Comparison of ENCODE assay signal across 13 cellular contexts in the genomic region with DNA sequence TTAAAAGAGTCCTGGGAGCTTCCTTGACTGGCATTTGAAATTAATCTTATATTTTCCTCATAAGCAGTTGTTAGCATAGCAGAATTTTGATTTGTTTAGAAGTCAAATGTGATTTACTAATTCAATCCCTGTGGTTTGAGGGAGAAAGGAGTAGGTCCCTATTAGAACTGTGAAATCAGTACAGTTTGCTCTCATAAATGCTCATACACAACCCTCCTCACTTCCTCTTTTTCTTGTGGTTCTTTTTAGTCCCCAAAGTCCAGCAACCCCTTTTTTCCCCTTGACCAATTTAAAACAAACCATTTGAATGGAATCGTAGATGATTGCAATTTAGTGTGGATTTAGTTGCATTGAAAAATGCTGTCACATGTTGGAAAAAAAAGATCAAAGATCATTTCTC. TPM values are rescaled to one million over a fixed set of nuclear protein-coding genes. Genes with fewer than 3 reads are reported as not detected.
DNase-seq lines count a peak whose midpoint lies in the region; ATAC-seq and TF ChIP-seq lines count a peak whose summit lies in the region.
"Had no signal": no experiment of that assay in that cellular context is flagged by ENCODE, and none has a peak within 500 bp of the region (broad histone marks: within the 10 kb centered on the region; RNA-seq: fewer than 3 reads in every experiment).

No MANE protein-coding gene starts in this region.

- POLR2A ChIA-PET in RWPE1 (lab: Yijun Ruan, JAX; ENCODE audit: low non-redundant PET): no interaction called here
- POLR2A ChIA-PET in MCF 10A (lab: Yijun Ruan, JAX): no interaction called here

- peak; percentile 91 for ATAC-seq in GM18868 (IDR thresholded peaks at IDR 0.05; ENCODE audit: unreplicated experiment)
- ATAC-seq in GM21529 (IDR thresholded peaks at IDR 0.05; ENCODE audit: unreplicated experiment): peak; percentile 73
- ATAC-seq in HG03103 (IDR thresholded peaks at IDR 0.05; ENCODE audit: low read depth, unreplicated experiment): peak; percentile 56

- H3K4me1 Mint-ChIP-seq in activated T-helper 2 cell treated with anti-CD3 and anti-CD28 coated beads, Interferon-gamma antibody, Interleukin-2, Interleukin-4, amounts not matched to agents 10 μg/mL and 5 μg/mL and 100 μg/mL, durations not matched to agents 14 hours and 24 hours and 36 hours (ENCODE audit: low read depth): peaks cover 30% of the 10 kb centered on the region
- no peaks in the 10 kb centered on the region for H3K4me1 Mint-ChIP-seq in MCF 10A (ENCODE audit: insufficient read depth, unreplicated experiment)
- H3K4me1 Mint-ChIP-seq: brain had no signal

- peaks cover 94% of the 10 kb centered on the region for H3K36me3 Mint-ChIP-seq in activated T-helper 2 cell treated with anti-CD3 and anti-CD28 coated beads, Interferon-gamma antibody, Interleukin-2, Interleukin-4, amounts not matched to agents 10 μg/mL and 5 μg/mL and 100 μg/mL, durations not matched to agents 14 hours and 24 hours and 36 hours (ENCODE audit: low read depth)
- peaks cover 29% of the 10 kb centered on the region for H3K36me3 Mint-ChIP-seq in MCF 10A (ENCODE audit: insufficient read depth, unreplicated experiment)

- BruUV-seq in MCF 10A (replicated peaks; lab: Mats Ljungman, UMichigan): no TSS peak

- CTCF ChIA-PET in RWPE1 (lab: Yijun Ruan, JAX): no interaction called here
- CTCF ChIA-PET in MCF 10A (lab: Yijun Ruan, JAX): no interaction called here

- H3K27me3 Mint-ChIP-seq in activated T-helper 2 cell treated with anti-CD3 and anti-CD28 coated beads, Interferon-gamma antibody, Interleukin-2, Interleukin-4, amounts not matched to agents 10 μg/mL and 5 μg/mL and 100 μg/mL, durations not matched to agents 14 hours and 24 hours and 36 hours (ENCODE audit: low read depth): no peaks in the 10 kb centered on the region
- H3K27me3 Mint-ChIP-seq in MCF 10A (ENCODE audit: insufficient read depth, unreplicated experiment): no peaks in the 10 kb centered on the region
- H3K27me3 Mint-ChIP-seq: stimulated activated naive CD8-positive, alpha-beta T cell treated with anti-CD3 and anti-CD28 coated beads, Interleukin-15, Interleukin-2, amounts not matched to agents 100 ng/mL and 50 ng/mL, for 24 hours had no signal

- no peak for TF ChIP-seq CTCF in RWPE1 (conservative IDR thresholded peaks at IDR 0.05; ENCODE audit: low read depth)
- TF ChIP-seq CTCF in MCF 10A (IDR thresholded peaks at IDR 0.05; ENCODE audit: unreplicated experiment): no peak

- no peak overlapping the region for H3K4me3 Mint-ChIP-seq in activated T-helper 2 cell treated with anti-CD3 and anti-CD28 coated beads, Interferon-gamma antibody, Interleukin-2, Interleukin-4, amounts not matched to agents 10 μg/mL and 5 μg/mL and 100 μg/mL, durations not matched to agents 14 hours and 24 hours and 36 hours (ENCODE audit: low read depth)
- H3K4me3 Mint-ChIP-seq in MCF 10A (ENCODE audit: unreplicated experiment): no peak overlapping the region
- H3K4me3 Mint-ChIP-seq: brain; stimulated activated naive CD8-positive, alpha-beta T cell treated with anti-CD3 and anti-CD28 coated beads, Interleukin-15, Interleukin-2, amounts not matched to agents 100 ng/mL and 50 ng/mL, for 24 hours had no signal

- H3K27ac ChIP-seq in RWPE1: no peak overlapping the region

- no peak overlapping the region for H3K27ac Mint-ChIP-seq in activated T-helper 2 cell treated with anti-CD3 and anti-CD28 coated beads, Interferon-gamma antibody, Interleukin-2, Interleukin-4, amounts not matched to agents 10 μg/mL and 5 μg/mL and 100 μg/mL, durations not matched to agents 14 hours and 24 hours and 36 hours
- no peak overlapping the region for H3K27ac Mint-ChIP-seq in MCF 10A (ENCODE audit: low read depth, unreplicated experiment)
- H3K27ac Mint-ChIP-seq: brain; stimulated activated naive CD8-positive, alpha-beta T cell treated with anti-CD3 and anti-CD28 coated beads, Interleukin-15, Interleukin-2, amounts not matched to agents 100 ng/mL and 50 ng/mL, for 24 hours had no signal

- H3K9me3 Mint-ChIP-seq in activated T-helper 2 cell treated with anti-CD3 and anti-CD28 coated beads, Interferon-gamma antibody, Interleukin-2, Interleukin-4, amounts not matched to agents 10 μg/mL and 5 μg/mL and 100 μg/mL, durations not matched to agents 14 hours and 24 hours and 36 hours: peaks cover 12% of the 10 kb centered on the region
- H3K9me3 Mint-ChIP-seq in MCF 10A (ENCODE audit: unreplicated experiment): no peaks in the 10 kb centered on the region

- DNase-seq in OCI-M1 (lab: John Stamatoyannopoulos, UW) (peak; percentile 34), RWPE1 (ENCODE audit: low spot score) (no peak), MCF 10A (ENCODE audit: unreplicated experiment) (no peak)
- DNase-seq in activated T-helper 2 cell treated with anti-CD3 and anti-CD28 coated beads, Interferon-gamma antibody, Interleukin-2, Interleukin-4, amounts not matched to agents 10 μg/mL and 5 μg/mL and 100 μg/mL, durations not matched to agents 14 hours and 24 hours and 36 hours (ENCODE audit: low spot score): no peak
- DNase-seq in stimulated activated CD4-positive, alpha-beta T cell treated with anti-CD3 and anti-CD28 coated beads, Interleukin-15, amount 100 ng/mL, for 24 hours: no peak
- DNase-seq: activated CD8-positive, alpha-beta memory T cell treated with anti-CD3 and anti-CD28 coated beads for 24 hours; activated naive CD4-positive, alpha-beta T cell treated with Interleukin-2 at 50 U/mL for 16 hours; DMS79 had no signal

- intact Hi-C loops in activated T-helper 2 cell treated with anti-CD3 and anti-CD28 coated beads, Interferon-gamma antibody, Interleukin-2, Interleukin-4, amounts not matched to agents 10 μg/mL and 5 μg/mL and 100 μg/mL, durations not matched to agents 14 hours and 24 hours and 36 hours (cut with micrococcal nuclease): no loop called here
- intact Hi-C loops in MCF 10A (cut with micrococcal nuclease): no loop called here

RNA-seq across cellular contexts. Expression of gene IFI44, which starts 9.2 kb away (rescaled TPM):
- 14.4 and 16.0 TPM in 2 replicates for total RNA-seq in activated T-helper 2 cell treated with anti-CD3 and anti-CD28 coated beads, Interferon-gamma antibody, Interleukin-2, Interleukin-4, amounts not matched to agents 10 μg/mL and 5 μg/mL and 100 μg/mL, durations not matched to agents 14 hours and 24 hours and 36 hours
- total RNA-seq in MCF 10A (2022): 7.5 and 7.7 TPM in 2 replicates

RNA-seq across cellular contexts. Expression of gene IFI44L, which starts 20.2 kb away (rescaled TPM):
- 7.5 and 8.3 TPM in 2 replicates for total RNA-seq in activated T-helper 2 cell treated with anti-CD3 and anti-CD28 coated beads, Interferon-gamma antibody, Interleukin-2, Interleukin-4, amounts not matched to agents 10 μg/mL and 5 μg/mL and 100 μg/mL, durations not matched to agents 14 hours and 24 hours and 36 hours
- 8.0 and 11.9 TPM in 2 replicates for total RNA-seq in MCF 10A (2022)
